In genomic region chr15:95684693-95685115, GRCh38 we compare ENCODE assay signal across 11 cellular contexts.
DNase-seq lines count a peak whose midpoint lies in the region; ATAC-seq and TF ChIP-seq lines count a peak whose summit lies in the region.
"Had no signal": no experiment of that assay in that cellular context is flagged by ENCODE, and none has a peak within 500 bp of the region (broad histone marks: within the 10 kb centered on the region; RNA-seq: fewer than 3 reads in every experiment).

No MANE protein-coding gene starts in this region.

- H3K9me3 ChIP-seq in PC-3 (ENCODE audit: low read length): no peaks in the 10 kb centered on the region

- intact Hi-C loops in PC-3 (cut with micrococcal nuclease) (no loop called here), posterior cingulate gyrus (cut with DNase I) (no loop called here)

- no peaks in the 10 kb centered on the region for H3K27me3 ChIP-seq in PC-3 (ENCODE audit: low read length)

- H3K36me3 ChIP-seq in PC-3 (ENCODE audit: low read depth, low read length): no peaks in the 10 kb centered on the region

- no TSS peak for BruUV-seq in PC-3 (replicated peaks; lab: Mats Ljungman, UMichigan)

- no peak for TF ChIP-seq CTCF in PC-3 (conservative IDR thresholded peaks at IDR 0.05; ENCODE audit: low read depth, low read length)

- H3K4me3 ChIP-seq in PC-3 (ENCODE audit: low read length): peak overlapping the region; percentile 4; the same call in 1 of the 2 replicates

- no peak overlapping the region; the same call in 1 of the 2 replicates for H2AFZ ChIP-seq in PC-3 (ENCODE audit: low read length)

- no peaks in the 10 kb centered on the region for H3K9me2 ChIP-seq in PC-3 (replicated peaks; ENCODE audit: low read length)

- peak overlapping the region; percentile 51 for H3K4me2 ChIP-seq in PC-3 (ENCODE audit: low read length)

- H3K9ac ChIP-seq in PC-3 (ENCODE audit: low read length): peak overlapping the region; percentile 35

- H3K4me1 ChIP-seq in PC-3 (ENCODE audit: insufficient read depth, low read length): peaks cover 23% of the 10 kb centered on the region

- ATAC-seq in PC-3 (peak; percentile 96), GM18520 (IDR thresholded peaks at IDR 0.05; ENCODE audit: unreplicated experiment) (no peak)

- DNase-seq in Daoy (ENCODE audit: low read depth): peak; percentile 75
- peak; percentile 87 for DNase-seq in PC-3
- DNase-seq in epithelial cell of prostate (ENCODE audit: low read depth, low spot score): peak; percentile 56
- peak; percentile 78 for DNase-seq in non-pigmented ciliary epithelial cell (ENCODE audit: low read depth)
- DNase-seq in medulla oblongata (ENCODE audit: extremely low spot score): no peak
- no peak for DNase-seq in posterior cingulate gyrus
- no peak for DNase-seq in AML-193 (lab: John Stamatoyannopoulos, UW)
- DNase-seq: DMS 273 treated with DMSO at 0.1 percent for 48 hours; NCI-H1092 treated with DMSO at 0.1 percent for 48 hours; stimulated activated CD4-positive, alpha-beta T cell treated with anti-CD3 and anti-CD28 coated beads, Interleukin-2, amount 100 ng/mL, for 48 hours had no signal

- CTCF ChIA-PET in PC-3 (lab: Charles Lee): no interaction called here

- H3K79me2 ChIP-seq in PC-3 (ENCODE audit: low read length): no peaks in the 10 kb centered on the region

- H3F3A ChIP-seq in PC-3 (ENCODE audit: low read length, unreplicated experiment): no peaks in the 10 kb centered on the region

- H3K27ac ChIP-seq in PC-3 (ENCODE audit: low read length) (peak overlapping the region; percentile 84), epithelial cell of prostate (peak overlapping the region; percentile 69)

- H4K20me1 ChIP-seq in PC-3 (ENCODE audit: low read length): no peaks in the 10 kb centered on the region

- POLR2A ChIA-PET in PC-3 (lab: Charles Lee; ENCODE audit: unreplicated experiment): no interaction called here

Comparison
In these comparisons a context has a peak if more than half of its experiments do, and no peak if none do; other contexts are left out.
1. DNase-seq: peak in Daoy (single experiment), PC-3 (single experiment), epithelial cell of prostate (single experiment) and non-pigmented ciliary epithelial cell (single experiment); none in medulla oblongata (single experiment), posterior cingulate gyrus (0 of 10) and AML-193 (0 of 2).